ENCODE assay signal across 22 cellular contexts in genomic region chr5:39186722-39187539, GRCh38. TPM values are rescaled to one million over a fixed set of nuclear protein-coding genes. Genes with fewer than 3 reads are reported as not detected.
A peak's percentile ranks its signal among the peaks of the same experiment; 100 is the strongest.
DNase-seq lines count a peak whose midpoint lies in the region; ATAC-seq, FAIRE-seq and TF ChIP-seq lines count a peak whose summit lies in the region.
"Had no signal": no experiment of that assay in that cellular context is flagged by ENCODE, and none has a peak within 500 bp of the region (broad histone marks: within the 10 kb centered on the region; RNA-seq: fewer than 3 reads in every experiment).

No MANE protein-coding gene starts in this region.

- H3K27me3 Mint-ChIP-seq in activated CD4-positive, alpha-beta T cell treated with anti-CD3 and anti-CD28 coated beads, Interleukin-2, amount 10 ng/mL, durations not matched to agents 24 days and 14 days: no peaks in the 10 kb centered on the region
- H3K27me3 Mint-ChIP-seq in activated T-helper 1 cell treated with anti-CD3 and anti-CD28 coated beads, Interleukin-12 subunit alpha, Interleukin-12 subunit beta, Interleukin-2, Interleukin-4 antibody, amounts not matched to agents 30 ng/mL and 10 ng/mL and 1 ng/mL, durations not matched to agents 14 hours and 24 hours and 36 hours (ENCODE audit: insufficient read depth): no peaks in the 10 kb centered on the region
- H3K27me3 Mint-ChIP-seq in naive thymus-derived CD4-positive, alpha-beta T cell: no peaks in the 10 kb centered on the region
- H3K27me3 Mint-ChIP-seq: stimulated activated memory B cell treated with anti-CD40 and anti-IgM and Interleukin-4, amounts not matched to agents 10 μg/mL and 1 μg/mL and 100 μg/mL, for 72 hours had no signal

- intact Hi-C loops in activated CD4-positive, alpha-beta T cell treated with anti-CD3 and anti-CD28 coated beads, Interleukin-2, amount 10 ng/mL, durations not matched to agents 24 days and 14 days (cut with micrococcal nuclease): loop anchor here (1.0 to 2.0 kb wide), 2 partner anchors 8 to 14 kb away; no protein-coding TSS in a partner anchor
- intact Hi-C loops in activated T-helper 1 cell treated with anti-CD3 and anti-CD28 coated beads, Interleukin-12 subunit alpha, Interleukin-12 subunit beta, Interleukin-2, Interleukin-4 antibody, amounts not matched to agents 30 ng/mL and 10 ng/mL and 1 ng/mL, durations not matched to agents 14 hours and 24 hours and 36 hours (cut with micrococcal nuclease): loop anchor here (1.0 kb wide), 1 partner anchor 9 kb away; no protein-coding TSS in a partner anchor
- intact Hi-C loops in naive thymus-derived CD4-positive, alpha-beta T cell (cut with micrococcal nuclease): loop anchor here (1.0 to 10.0 kb wide), 8 partner anchors 8 to 1218 kb away; no protein-coding TSS in a partner anchor

- no peak overlapping the region for H3K9ac ChIP-seq in KMS-11

- H2AFZ ChIP-seq in KMS-11 (ENCODE audit: low read depth): no peak overlapping the region

- H3K79me2 ChIP-seq in KMS-11 (ENCODE audit: insufficient read depth, low read depth): no peaks in the 10 kb centered on the region

- CTCF ChIA-PET in naive thymus-derived CD4-positive, alpha-beta T cell (lab: Charles Lee): interaction anchor here (0.6 to 6.6 kb wide), 11 partner anchors 10 to 67 kb away, joined by 3 to 56 read pairs (median 6); partner anchors contain the start of gene FYB1

- TF ChIP-seq CTCF in KMS-11 (conservative IDR thresholded peaks at IDR 0.05; ENCODE audit: low read depth, low read length): no peak

- H3K27ac Mint-ChIP-seq in activated CD4-positive, alpha-beta T cell treated with anti-CD3 and anti-CD28 coated beads, Interleukin-2, amount 10 ng/mL, durations not matched to agents 24 days and 14 days: peak overlapping the region; percentile 97
- peak overlapping the region; percentile 97 for H3K27ac Mint-ChIP-seq in activated T-helper 1 cell treated with anti-CD3 and anti-CD28 coated beads, Interleukin-12 subunit alpha, Interleukin-12 subunit beta, Interleukin-2, Interleukin-4 antibody, amounts not matched to agents 30 ng/mL and 10 ng/mL and 1 ng/mL, durations not matched to agents 14 hours and 24 hours and 36 hours
- peak overlapping the region; percentile 92 to 99 (median 98) for H3K27ac Mint-ChIP-seq in naive thymus-derived CD4-positive, alpha-beta T cell
- H3K27ac Mint-ChIP-seq: stimulated activated memory B cell treated with anti-CD40 and anti-IgM and Interleukin-4, amounts not matched to agents 10 μg/mL and 1 μg/mL and 100 μg/mL, for 72 hours had no signal

- H3K9me3 Mint-ChIP-seq in activated CD4-positive, alpha-beta T cell treated with anti-CD3 and anti-CD28 coated beads, Interleukin-2, amount 10 ng/mL, durations not matched to agents 24 days and 14 days: no peaks in the 10 kb centered on the region
- no peaks in the 10 kb centered on the region for H3K9me3 Mint-ChIP-seq in activated T-helper 1 cell treated with anti-CD3 and anti-CD28 coated beads, Interleukin-12 subunit alpha, Interleukin-12 subunit beta, Interleukin-2, Interleukin-4 antibody, amounts not matched to agents 30 ng/mL and 10 ng/mL and 1 ng/mL, durations not matched to agents 14 hours and 24 hours and 36 hours
- no peaks in the 10 kb centered on the region for H3K9me3 Mint-ChIP-seq in naive thymus-derived CD4-positive, alpha-beta T cell
- H3K9me3 Mint-ChIP-seq: stimulated activated memory B cell treated with anti-CD40 and anti-IgM and Interleukin-4, amounts not matched to agents 10 μg/mL and 1 μg/mL and 100 μg/mL, for 72 hours had no signal

- H3K27ac ChIP-seq in KMS-11: no peak overlapping the region
- H3K27ac ChIP-seq in naive thymus-derived CD4-positive, alpha-beta T cell (ENCODE audit: low read depth, low read length): peak overlapping the region; percentile 73

- no peaks in the 10 kb centered on the region for H4K20me1 ChIP-seq in KMS-11 (ENCODE audit: insufficient read depth)

- POLR2A ChIA-PET in naive thymus-derived CD4-positive, alpha-beta T cell (lab: Charles Lee): interaction anchor here (0.7 to 22.3 kb wide), 12 partner anchors 14 to 115 kb away, joined by 3 to 679 read pairs (median 6); partner anchors contain the start of gene RICTOR

- no peaks in the 10 kb centered on the region for H3K36me3 ChIP-seq in KMS-11 (ENCODE audit: insufficient read depth)
- H3K36me3 ChIP-seq in naive thymus-derived CD4-positive, alpha-beta T cell (ENCODE audit: control insufficient read depth in 2 of 3, insufficient read depth in 3 of 3, low read length in 3 of 3): no peaks in the 10 kb centered on the region
- H3K36me3 ChIP-seq: upper lobe of left lung had no signal

- peaks cover 6% of the 10 kb centered on the region for H3K36me3 Mint-ChIP-seq in activated CD4-positive, alpha-beta T cell treated with anti-CD3 and anti-CD28 coated beads, Interleukin-2, amount 10 ng/mL, durations not matched to agents 24 days and 14 days (ENCODE audit: low read depth)
- peaks cover 9% of the 10 kb centered on the region for H3K36me3 Mint-ChIP-seq in activated T-helper 1 cell treated with anti-CD3 and anti-CD28 coated beads, Interleukin-12 subunit alpha, Interleukin-12 subunit beta, Interleukin-2, Interleukin-4 antibody, amounts not matched to agents 30 ng/mL and 10 ng/mL and 1 ng/mL, durations not matched to agents 14 hours and 24 hours and 36 hours (ENCODE audit: low read depth)
- peaks cover 0 to 30% (median 18%) of the 10 kb centered on the region in 5 donors for H3K36me3 Mint-ChIP-seq in naive thymus-derived CD4-positive, alpha-beta T cell
- H3K36me3 Mint-ChIP-seq: stimulated activated memory B cell treated with anti-CD40 and anti-IgM and Interleukin-4, amounts not matched to agents 10 μg/mL and 1 μg/mL and 100 μg/mL, for 72 hours had no signal

- peaks cover 47% of the 10 kb centered on the region for H3K4me1 ChIP-seq in KMS-11 (ENCODE audit: low read depth, poor library complexity, severe bottlenecking)
- H3K4me1 ChIP-seq in naive thymus-derived CD4-positive, alpha-beta T cell (ENCODE audit: control insufficient read depth in 2 of 2, insufficient read depth in 2 of 2, low read length in 2 of 2): peaks cover 79 to 84% of the 10 kb centered on the region in 2 donors

- no peaks in the 10 kb centered on the region for H3K9me3 ChIP-seq in naive thymus-derived CD4-positive, alpha-beta T cell (ENCODE audit: control insufficient read depth in 2 of 3, low read length in 3 of 3)
- H3K9me3 ChIP-seq: upper lobe of left lung had no signal

- FAIRE-seq in frontal cortex (lab: Jason Lieb, UNC): no peak
- FAIRE-seq: A204.1 had no signal

- H3K4me1 Mint-ChIP-seq in activated CD4-positive, alpha-beta T cell treated with anti-CD3 and anti-CD28 coated beads, Interleukin-2, amount 10 ng/mL, durations not matched to agents 24 days and 14 days: peaks cover 80% of the 10 kb centered on the region
- peaks cover 94% of the 10 kb centered on the region for H3K4me1 Mint-ChIP-seq in activated T-helper 1 cell treated with anti-CD3 and anti-CD28 coated beads, Interleukin-12 subunit alpha, Interleukin-12 subunit beta, Interleukin-2, Interleukin-4 antibody, amounts not matched to agents 30 ng/mL and 10 ng/mL and 1 ng/mL, durations not matched to agents 14 hours and 24 hours and 36 hours (ENCODE audit: low read depth)
- H3K4me1 Mint-ChIP-seq in naive thymus-derived CD4-positive, alpha-beta T cell: peaks cover 60 to 97% (median 92%) of the 10 kb centered on the region in 7 donors

- DNase-seq in activated CD4-positive, alpha-beta T cell treated with anti-CD3 and anti-CD28 coated beads, Interleukin-2, amount 10 ng/mL, durations not matched to agents 24 days and 14 days: peak; percentile 61
- no peak for DNase-seq in activated CD4-positive, alpha-beta T cell treated with anti-CD3 and anti-CD28 coated beads, Interleukin-2, amount 50 U/mL, for 1 hour
- DNase-seq in activated T-helper 1 cell treated with anti-CD3 and anti-CD28 coated beads, Interleukin-12 subunit alpha, Interleukin-12 subunit beta, Interleukin-2, Interleukin-4 antibody, amounts not matched to agents 30 ng/mL and 10 ng/mL and 1 ng/mL, durations not matched to agents 14 hours and 24 hours and 36 hours (ENCODE audit: low spot score): no peak
- DNase-seq in naive thymus-derived CD4-positive, alpha-beta T cell: peak in 7 of 9 donors; percentile 61 to 89 (median 80)
- DNase-seq in SIG-M5 (lab: John Stamatoyannopoulos, UW) (no peak), frontal cortex (ENCODE audit: low spot score in 2 of 2) (no peak)
- DNase-seq: activated CD8-positive, alpha-beta memory T cell treated with anti-CD3 and anti-CD28 coated beads, Interleukin-2, amount 50 U/mL, for 48 hours; C1 segment of cervical spinal cord; caudate nucleus; DMS79 treated with DMSO at 0.1 percent for 48 hours; effector CD8-positive, alpha-beta T cell; NCI-H187 treated with DMSO at 0.1 percent for 48 hours; occipital lobe; right cardiac atrium; RPMI8226; stimulated activated CD4-positive, alpha-beta T cell treated with anti-CD3 and anti-CD28 coated beads, Interleukin-15, amount 100 ng/mL, for 24 hours; upper lobe of left lung had no signal

- H3K4me2 ChIP-seq in KMS-11: peak overlapping the region; percentile 37; the same call in 1 of the 2 replicates

- H3K27me3 ChIP-seq in KMS-11 (ENCODE audit: insufficient read depth, low read depth): no peaks in the 10 kb centered on the region
- no peaks in the 10 kb centered on the region for H3K27me3 ChIP-seq in naive thymus-derived CD4-positive, alpha-beta T cell (ENCODE audit: control insufficient read depth in 2 of 2, insufficient read depth in 2 of 2, low read length in 2 of 2)
- H3K27me3 ChIP-seq: upper lobe of left lung had no signal

- H3K4me3 Mint-ChIP-seq in activated CD4-positive, alpha-beta T cell treated with anti-CD3 and anti-CD28 coated beads, Interleukin-2, amount 10 ng/mL, durations not matched to agents 24 days and 14 days: peak overlapping the region; percentile 78
- H3K4me3 Mint-ChIP-seq in activated T-helper 1 cell treated with anti-CD3 and anti-CD28 coated beads, Interleukin-12 subunit alpha, Interleukin-12 subunit beta, Interleukin-2, Interleukin-4 antibody, amounts not matched to agents 30 ng/mL and 10 ng/mL and 1 ng/mL, durations not matched to agents 14 hours and 24 hours and 36 hours: peak overlapping the region; percentile 70
- H3K4me3 Mint-ChIP-seq in naive thymus-derived CD4-positive, alpha-beta T cell: peak overlapping the region; percentile 78 to 98 (median 88)
- H3K4me3 Mint-ChIP-seq: stimulated activated memory B cell treated with anti-CD40 and anti-IgM and Interleukin-4, amounts not matched to agents 10 μg/mL and 1 μg/mL and 100 μg/mL, for 72 hours had no signal

- no peak overlapping the region for H3K4me3 ChIP-seq in KMS-11 (IDR thresholded peaks at IDR 0.05; ENCODE audit: insufficient read depth, low read depth, low read length)
- peak overlapping the region; percentile 38 for H3K4me3 ChIP-seq in naive thymus-derived CD4-positive, alpha-beta T cell (ENCODE audit: low read length)
- H3K4me3 ChIP-seq: upper lobe of left lung had no signal

- ATAC-seq in naive thymus-derived CD4-positive, alpha-beta T cell: peak; percentile 75
- no peak for ATAC-seq in HG02571 (IDR thresholded peaks at IDR 0.05; ENCODE audit: unreplicated experiment)
- ATAC-seq: right cardiac atrium; stimulated activated memory B cell treated with anti-CD40 and anti-IgM and Interleukin-4, amounts not matched to agents 10 μg/mL and 1 μg/mL and 100 μg/mL, for 72 hours had no signal

RNA-seq across cellular contexts. Expression of gene FYB1, which starts 32.4 kb away (rescaled TPM):
- 84.9 and 93.7 TPM in 2 replicates for total RNA-seq in activated CD4-positive, alpha-beta T cell treated with anti-CD3 and anti-CD28 coated beads, Interleukin-2, amount 10 ng/mL, durations not matched to agents 24 days and 14 days
- total RNA-seq in activated T-helper 1 cell treated with anti-CD3 and anti-CD28 coated beads, Interleukin-12 subunit alpha, Interleukin-12 subunit beta, Interleukin-2, Interleukin-4 antibody, amounts not matched to agents 30 ng/mL and 10 ng/mL and 1 ng/mL, durations not matched to agents 14 hours and 24 hours and 36 hours: 100 and 107 TPM in 2 replicates
- total RNA-seq in naive thymus-derived CD4-positive, alpha-beta T cell: 100 to 1,000 TPM; 310 to 701 (median 497) TPM
- polyA plus RNA-seq in naive thymus-derived CD4-positive, alpha-beta T cell: 100 to 1,000 TPM; 342 to 488 TPM
- 1.6 TPM for total RNA-seq in frontal cortex
- total RNA-seq: fibroblast of lung had no signal
- polyA plus RNA-seq: fibroblast of lung had no signal

Comparison
In these comparisons a context has a peak if more than half of its experiments do, and no peak if none do; other contexts are left out.
1. DNase-seq: peak in activated CD4-positive, alpha-beta T cell treated with anti-CD3 and anti-CD28 coated beads, Interleukin-2, amount 10 ng/mL, durations not matched to agents 24 days and 14 days (single experiment) and naive thymus-derived CD4-positive, alpha-beta T cell (7 of 9); none in activated CD4-positive, alpha-beta T cell treated with anti-CD3 and anti-CD28 coated beads, Interleukin-2, amount 50 U/mL, for 1 hour (single experiment), activated T-helper 1 cell treated with anti-CD3 and anti-CD28 coated beads, Interleukin-12 subunit alpha, Interleukin-12 subunit beta, Interleukin-2, Interleukin-4 antibody, amounts not matched to agents 30 ng/mL and 10 ng/mL and 1 ng/mL, durations not matched to agents 14 hours and 24 hours and 36 hours (single experiment), SIG-M5 (single experiment) and frontal cortex (0 of 2).
2. RNA of gene FYB1, which starts 32.4 kb away (total RNA-seq): 310 to 701 TPM in naive thymus-derived CD4-positive, alpha-beta T cell, 100 to 107 TPM in activated T-helper 1 cell treated with anti-CD3 and anti-CD28 coated beads, Interleukin-12 subunit alpha, Interleukin-12 subunit beta, Interleukin-2, Interleukin-4 antibody, amounts not matched to agents 30 ng/mL and 10 ng/mL and 1 ng/mL, durations not matched to agents 14 hours and 24 hours and 36 hours and 84.9 to 93.7 TPM in activated CD4-positive, alpha-beta T cell treated with anti-CD3 and anti-CD28 coated beads, Interleukin-2, amount 10 ng/mL, durations not matched to agents 24 days and 14 days; 1.6 TPM in frontal cortex (single experiment); every median in the first group is over 10 times any median in the second.
3. Peak in every context shown above with its lines, with median percentiles within 50 percentile points of each other: H3K27ac Mint-ChIP-seq and H3K4me3 Mint-ChIP-seq.